ENCODE assay signal across 8 cellular contexts in the genomic region with DNA sequence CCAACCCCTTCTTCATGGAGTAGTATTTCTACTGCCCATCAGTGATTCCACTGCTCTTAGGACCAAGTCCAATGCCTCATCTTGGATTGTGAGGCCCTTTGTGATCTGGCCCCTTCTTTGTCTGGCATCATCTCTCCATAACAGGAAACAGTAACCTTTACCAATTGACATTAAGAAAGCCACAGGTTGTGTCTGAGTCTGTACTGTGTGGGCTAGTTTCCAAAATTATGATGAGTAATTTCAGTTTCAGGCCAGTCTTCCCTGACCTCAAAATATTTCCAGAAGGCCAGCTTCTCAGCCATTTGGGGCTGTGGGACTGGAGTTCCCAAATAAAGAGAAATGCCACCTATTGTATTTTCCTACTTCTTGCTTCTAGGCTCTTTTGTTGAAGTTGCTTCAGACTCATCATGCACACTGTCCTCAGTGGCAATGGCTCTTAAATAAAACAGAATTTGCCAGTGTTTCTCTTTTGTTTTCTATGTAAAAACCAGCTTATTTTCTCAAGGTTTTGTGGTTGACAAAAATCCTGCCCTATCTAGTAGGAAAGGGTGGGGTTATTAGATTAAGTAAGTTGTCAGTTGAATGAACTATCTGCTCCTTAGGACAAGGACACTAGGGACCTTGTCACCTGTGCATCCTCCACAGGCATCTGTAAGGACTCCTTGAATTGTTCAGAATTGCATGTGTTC. TPM values are rescaled to one million over a fixed set of nuclear protein-coding genes. Genes with fewer than 3 reads are reported as not detected.
A peak's percentile ranks its signal among the peaks of the same experiment; 100 is the strongest.
DNase-seq lines count a peak whose midpoint lies in the region; ATAC-seq and TF ChIP-seq lines count a peak whose summit lies in the region.

No MANE protein-coding gene starts in this region.

- H4K20me1 ChIP-seq in fibroblast of lung (ENCODE audit: control insufficient read depth, extremely low read depth, insufficient read depth, low read length), result no peaks in the 10 kb centered on the region

- H3K27ac Mint-ChIP-seq in WTC11, result no peak overlapping the region

- POLR2A ChIA-PET in WTC11 (lab: Charles Lee), result no interaction called here

- ATAC-seq in GM21528 (IDR thresholded peaks at IDR 0.05; ENCODE audit: low FRiP score, unreplicated experiment) (peak; percentile 80), WTC11 (no peak), HG03571 (IDR thresholded peaks at IDR 0.05; ENCODE audit: unreplicated experiment) (no peak)

- in situ Hi-C loops in GM13976 (cut with MboI; ENCODE audit: low sequenced_read_pairs, unreplicated experiment), result loop anchor here (25.0 kb wide), 1 partner anchor 87 kb away; no protein-coding TSS in a partner anchor

- no peak overlapping the region for H2AFZ ChIP-seq in fibroblast of lung (ENCODE audit: low read length)

- H3K79me2 ChIP-seq in fibroblast of lung (ENCODE audit: control insufficient read depth, insufficient read depth, low read length), result no peaks in the 10 kb centered on the region

- no peak overlapping the region for H3K4me2 ChIP-seq in fibroblast of lung (ENCODE audit: extremely low read depth, insufficient read depth, low read length)

- no peak overlapping the region for H3K4me3 ChIP-seq in fibroblast of lung (replicated peaks in 1 of 4; ENCODE audit: control extremely low read depth in 1 of 4, insufficient read depth in 1 of 4, low read depth in 3 of 4, low read length in 4 of 4)

- no peaks in the 10 kb centered on the region for H3K27me3 Mint-ChIP-seq in WTC11 (ENCODE audit: low read depth)

- TF ChIP-seq CTCF in GM13976 (IDR thresholded peaks at IDR 0.05; ENCODE audit: borderline replicate concordance, control extremely low read depth, extremely low read depth, insufficient read depth, missing control alignments), result no peak
- TF ChIP-seq CTCF in fibroblast of lung (conservative IDR thresholded peaks at IDR 0.05 in 1 of 2, IDR thresholded peaks at IDR 0.05 in 1 of 2; ENCODE audit: low read depth in 1 of 2, low read length in 2 of 2), result no peak
- TF ChIP-seq CTCF in WTC11 (IDR thresholded peaks at IDR 0.05), result no peak

- CTCF ChIA-PET in WTC11 (lab: Charles Lee), result no interaction called here

- peaks cover 13% of the 10 kb centered on the region for H3K4me1 Mint-ChIP-seq in WTC11

- H3K9me3 ChIP-seq in fibroblast of lung (ENCODE audit: control insufficient read depth, insufficient read depth, low read depth, low read length), result no peaks in the 10 kb centered on the region

- no peaks in the 10 kb centered on the region for H3K36me3 ChIP-seq in fibroblast of lung (ENCODE audit: control insufficient read depth, insufficient read depth, low read length)

- H3K4me3 Mint-ChIP-seq in WTC11, result no peak overlapping the region

- no peak overlapping the region for H3K9ac ChIP-seq in fibroblast of lung (ENCODE audit: insufficient read depth, low read length)

- H3K4me1 ChIP-seq in fibroblast of lung (ENCODE audit: control insufficient read depth, extremely low read depth, insufficient read depth, low read length), result peaks cover 8% of the 10 kb centered on the region

- H3K9me3 Mint-ChIP-seq in WTC11, result peaks cover 4% of the 10 kb centered on the region; the same call in 1 of the 2 replicates

- H3K27me3 ChIP-seq in fibroblast of lung (ENCODE audit: control insufficient read depth, insufficient read depth, low read length), result no peaks in the 10 kb centered on the region

- H3K27ac ChIP-seq in fibroblast of lung (ENCODE audit: insufficient read depth, low read length), result no peak overlapping the region

- DNase-seq in GM13976 (ENCODE audit: low spot score) (peak; percentile 33), KG1 (lab: John Stamatoyannopoulos, UW) (peak; percentile 13), fibroblast of lung (ENCODE audit: low read depth in 2 of 2) (peak; percentile 70 to 87), NCI-H1092 treated with DMSO at 0.1 percent for 48 hours (lab: John Stamatoyannopoulos, UW) (no peak), WTC11 (ENCODE audit: low spot score) (no peak), NCI-H2107 treated with DMSO at 0.1 percent for 48 hours (lab: John Stamatoyannopoulos, UW; ENCODE audit: unreplicated experiment) (no peak)

- H3K36me3 Mint-ChIP-seq in WTC11, result no peaks in the 10 kb centered on the region

TF ChIP-seq in WTC11, 78 proteins besides CTCF, POLR2A, EP300 and RAD21:
- no peak for TF ChIP-seq RORB (CRISPR knock-in tag; IDR thresholded peaks at IDR 0.05)

RNA-seq across cellular contexts. Expression of a gene that starts 47.0 kb away (rescaled TPM):
- total RNA-seq in fibroblast of lung (1.8 and 14.9 TPM in 2 replicates), WTC11 (2021) (not detected in 3 replicates)
- polyA plus RNA-seq in fibroblast of lung, result 11.6 and 14.3 TPM in 2 replicates
- polyA plus RNA-seq in fibroblast of lung (2012), result 5.2 and 8.7 TPM in 2 replicates
- polyA minus RNA-seq in fibroblast of lung (ENCODE audit: low replicate concordance), result 2.5 and 3.0 TPM in 2 replicates

Comparison
In these comparisons a context has a peak if more than half of its experiments do, and no peak if none do; other contexts are left out.
1. DNase-seq: peak in GM13976 (single experiment), KG1 (single experiment) and fibroblast of lung (2 of 2); none in NCI-H1092 treated with DMSO at 0.1 percent for 48 hours (single experiment), WTC11 (single experiment) and NCI-H2107 treated with DMSO at 0.1 percent for 48 hours (single experiment).